22 cellular contexts compared by ENCODE assay signal in the genomic region with DNA sequence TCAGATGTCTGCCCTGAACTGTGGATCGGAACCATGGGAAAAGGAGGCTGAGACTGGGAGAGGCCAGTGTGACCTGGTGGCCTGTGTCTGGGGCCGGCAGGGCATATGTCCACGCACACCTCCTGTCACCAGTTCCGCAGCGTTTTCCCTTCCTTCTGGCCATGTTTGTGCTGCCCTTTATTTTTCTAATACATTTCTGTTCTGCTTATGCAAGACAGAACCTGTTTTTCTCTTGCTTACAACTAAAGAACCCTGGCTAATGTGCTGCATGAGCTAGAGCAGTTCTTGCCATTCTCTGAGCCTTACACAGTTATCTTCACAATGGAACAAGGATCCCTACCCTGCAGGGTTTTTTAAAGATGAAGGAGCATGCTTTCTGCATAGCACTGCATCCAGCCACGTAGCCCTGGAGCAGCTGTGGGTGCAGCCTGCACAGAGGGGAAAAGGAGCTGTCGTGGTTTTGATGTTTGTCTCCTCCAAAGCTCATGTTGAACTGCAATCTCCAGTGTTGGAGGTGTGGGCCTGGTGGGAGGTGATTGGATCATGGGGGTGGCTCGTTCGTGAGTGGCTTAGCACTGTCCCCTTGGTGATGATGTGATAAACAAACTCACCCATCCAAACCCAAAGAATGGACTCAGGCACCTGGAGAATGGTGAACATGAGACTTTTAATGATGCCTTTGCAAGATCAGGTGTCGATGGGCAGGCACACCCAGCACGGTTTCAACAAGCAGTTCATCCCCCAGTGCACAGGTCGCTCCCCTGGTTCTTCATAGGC.
"Had no signal": no experiment of that assay in that cellular context is flagged by ENCODE, and none has a peak within 500 bp of the region (broad histone marks: within the 10 kb centered on the region; RNA-seq: fewer than 3 reads in every experiment).

No MANE protein-coding gene starts in this region.

- ATAC-seq: gastroesophageal sphincter, heart right ventricle, pancreas had no signal

- H3K4me1 Mint-ChIP-seq: activated naive CD8-positive, alpha-beta T cell treated with anti-CD3 and anti-CD28 coated beads, Interleukin-2, amount 10 ng/mL, durations not matched to agents 7 days and 5 days; memory B cell had no signal

- H3K9me3 ChIP-seq: pancreas had no signal

- H3K27ac ChIP-seq: cardiac muscle cell, esophagus muscularis mucosa, gastroesophageal sphincter, heart right ventricle, left lung, neural progenitor cell, pancreas, sigmoid colon, WERI-Rb-1 had no signal

- DNase-seq: activated CD4-positive, alpha-beta T cell treated with anti-CD3 and anti-CD28 coated beads, Interleukin-2, amount 50 U/mL, for 4 hours; activated naive CD4-positive, alpha-beta T cell; activated naive CD8-positive, alpha-beta T cell treated with anti-CD3 and anti-CD28 coated beads, Interleukin-2, amount 10 ng/mL, durations not matched to agents 7 days and 5 days; amygdala; dermis blood vessel endothelial cell; effector memory CD4-positive, alpha-beta T cell; heart right ventricle; left lung; pancreas; sigmoid colon; stimulated activated CD4-positive, alpha-beta T cell treated with anti-CD3 and anti-CD28 coated beads, Interleukin-12 subunit alpha, Interleukin-12 subunit beta, amount 100 ng/mL, for 4 hours; stimulated activated CD4-positive, alpha-beta T cell treated with anti-CD3 and anti-CD28 coated beads, Interleukin-1b, Interleukin-23, amount 100 ng/mL, for 48 hours; stimulated activated CD8-positive, alpha-beta memory T cell treated with anti-CD3 and anti-CD28 coated beads, Interleukin-4, amount 100 ng/mL, for 48 hours; stimulated activated naive CD4-positive, alpha-beta T cell had no signal

- FAIRE-seq: endothelial cell of umbilical vein, pancreas had no signal

- H3K27me3 ChIP-seq: cardiac muscle cell, left lung, neural progenitor cell, pancreas, sigmoid colon had no signal

- H3K4me1 ChIP-seq: heart right ventricle, left lung, neural progenitor cell, pancreas had no signal

- H3K36me3 Mint-ChIP-seq: activated naive CD8-positive, alpha-beta T cell treated with anti-CD3 and anti-CD28 coated beads, Interleukin-2, amount 10 ng/mL, durations not matched to agents 7 days and 5 days; memory B cell; neural progenitor cell had no signal

- H3K36me3 ChIP-seq: cardiac muscle cell, esophagus muscularis mucosa, gastroesophageal sphincter, heart right ventricle, left lung, neural progenitor cell, pancreas, sigmoid colon, WERI-Rb-1 had no signal

- H3K4me3 ChIP-seq: cardiac muscle cell, esophagus muscularis mucosa, gastroesophageal sphincter, heart right ventricle, left lung, neural progenitor cell, pancreas, sigmoid colon had no signal

- H3K4me3 Mint-ChIP-seq: activated naive CD8-positive, alpha-beta T cell treated with anti-CD3 and anti-CD28 coated beads, Interleukin-2, amount 10 ng/mL, durations not matched to agents 7 days and 5 days; activated T-helper 1 cell treated with anti-CD3 and anti-CD28 coated beads, Interleukin-12 subunit alpha, Interleukin-12 subunit beta, Interleukin-2, Interleukin-4 antibody, amounts not matched to agents 30 ng/mL and 10 ng/mL and 1 ng/mL, durations not matched to agents 14 hours and 24 hours and 36 hours; memory B cell; neural progenitor cell had no signal

- H3K27ac Mint-ChIP-seq: activated naive CD8-positive, alpha-beta T cell treated with anti-CD3 and anti-CD28 coated beads, Interleukin-2, amount 10 ng/mL, durations not matched to agents 7 days and 5 days; activated T-helper 1 cell treated with anti-CD3 and anti-CD28 coated beads, Interleukin-12 subunit alpha, Interleukin-12 subunit beta, Interleukin-2, Interleukin-4 antibody, amounts not matched to agents 30 ng/mL and 10 ng/mL and 1 ng/mL, durations not matched to agents 14 hours and 24 hours and 36 hours; memory B cell; neural progenitor cell had no signal
